ENCODE assay signal across 1 cellular context in the genomic region with DNA sequence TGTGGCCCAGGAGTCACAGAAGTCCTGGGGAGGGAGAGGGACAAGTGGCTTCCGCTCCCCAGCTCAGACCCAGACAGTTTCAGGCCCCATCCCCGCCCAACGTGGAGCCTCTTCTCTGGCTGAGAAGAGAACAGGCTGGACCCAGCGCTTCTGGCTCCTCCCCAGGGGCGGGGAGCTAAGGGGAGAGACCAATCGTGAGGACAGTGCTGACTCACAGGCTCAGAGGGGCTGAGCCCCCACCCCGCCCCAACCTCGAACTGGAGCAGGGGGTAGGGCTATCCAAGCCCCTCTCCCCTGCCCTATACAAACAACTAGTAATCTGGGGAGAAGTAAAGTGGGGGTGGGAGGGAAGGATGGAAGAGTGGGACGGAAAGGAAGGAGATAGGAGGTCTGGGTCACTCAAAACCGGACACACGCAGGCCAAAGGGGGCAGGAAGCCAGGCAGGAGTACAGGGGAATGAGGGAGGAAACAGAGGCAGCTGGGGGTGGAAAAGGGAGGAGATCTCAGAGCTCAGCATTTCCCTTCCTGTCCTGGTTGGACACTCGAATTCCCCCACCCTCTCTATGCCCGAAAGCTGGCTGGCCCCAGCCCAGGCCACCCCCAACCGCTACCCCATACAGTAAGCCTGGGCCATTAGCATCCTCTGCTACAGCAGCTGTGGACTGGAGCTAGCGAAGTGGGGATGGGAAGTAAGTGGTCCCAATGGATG.
A peak's percentile ranks its signal among the peaks of the same experiment; 100 is the strongest.
TF ChIP-seq lines count a peak whose summit lies in the region.

A gene with protein sequence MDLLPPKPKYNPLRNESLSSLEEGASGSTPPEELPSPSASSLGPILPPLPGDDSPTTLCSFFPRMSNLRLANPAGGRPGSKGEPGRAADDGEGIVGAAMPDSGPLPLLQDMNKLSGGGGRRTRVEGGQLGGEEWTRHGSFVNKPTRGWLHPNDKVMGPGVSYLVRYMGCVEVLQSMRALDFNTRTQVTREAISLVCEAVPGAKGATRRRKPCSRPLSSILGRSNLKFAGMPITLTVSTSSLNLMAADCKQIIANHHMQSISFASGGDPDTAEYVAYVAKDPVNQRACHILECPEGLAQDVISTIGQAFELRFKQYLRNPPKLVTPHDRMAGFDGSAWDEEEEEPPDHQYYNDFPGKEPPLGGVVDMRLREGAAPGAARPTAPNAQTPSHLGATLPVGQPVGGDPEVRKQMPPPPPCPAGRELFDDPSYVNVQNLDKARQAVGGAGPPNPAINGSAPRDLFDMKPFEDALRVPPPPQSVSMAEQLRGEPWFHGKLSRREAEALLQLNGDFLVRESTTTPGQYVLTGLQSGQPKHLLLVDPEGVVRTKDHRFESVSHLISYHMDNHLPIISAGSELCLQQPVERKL (minus strand): TSS at position 117 of the 710 bp plus-strand sequence. CDS start 221 bp downstream, outside the sequence.

TF ChIP-seq in A549, 52 proteins besides CTCF, POLR2A, EP300 and RAD21 (continued from another document):
- no peak for TF ChIP-seq PHF8 (IDR thresholded peaks at IDR 0.05; ENCODE audit: borderline replicate concordance, low read depth)
- TF ChIP-seq, protein P1, sequence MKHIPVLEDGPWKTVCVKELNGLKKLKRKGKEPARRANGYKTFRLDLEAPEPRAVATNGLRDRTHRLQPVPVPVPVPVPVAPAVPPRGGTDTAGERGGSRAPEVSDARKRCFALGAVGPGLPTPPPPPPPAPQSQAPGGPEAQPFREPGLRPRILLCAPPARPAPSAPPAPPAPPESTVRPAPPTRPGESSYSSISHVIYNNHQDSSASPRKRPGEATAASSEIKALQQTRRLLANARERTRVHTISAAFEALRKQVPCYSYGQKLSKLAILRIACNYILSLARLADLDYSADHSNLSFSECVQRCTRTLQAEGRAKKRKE (CRISPR knock-in tag; IDR thresholded peaks at IDR 0.05; ENCODE audit: low read depth): no peak
- TF ChIP-seq, protein P2, sequence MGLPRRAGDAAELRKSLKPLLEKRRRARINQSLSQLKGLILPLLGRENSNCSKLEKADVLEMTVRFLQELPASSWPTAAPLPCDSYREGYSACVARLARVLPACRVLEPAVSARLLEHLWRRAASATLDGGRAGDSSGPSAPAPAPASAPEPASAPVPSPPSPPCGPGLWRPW (IDR thresholded peaks at IDR 0.05): no peak
- TF ChIP-seq FOXS1 (CRISPR knock-in tag; IDR thresholded peaks at IDR 0.05): no peak
- no peak for TF ChIP-seq RFX5 (IDR thresholded peaks at IDR 0.05)
- 0 out of 2 replicates have a peak, but pooled peaks have one; percentile 32 for TF ChIP-seq EHF (CRISPR knock-in tag; IDR thresholded peaks at IDR 0.05)
- no peak for TF ChIP-seq FOSB (CRISPR knock-in tag; IDR thresholded peaks at IDR 0.05)
- TF ChIP-seq ZNF302 (CRISPR knock-in tag; IDR thresholded peaks at IDR 0.05): no peak
- TF ChIP-seq, protein P3, sequence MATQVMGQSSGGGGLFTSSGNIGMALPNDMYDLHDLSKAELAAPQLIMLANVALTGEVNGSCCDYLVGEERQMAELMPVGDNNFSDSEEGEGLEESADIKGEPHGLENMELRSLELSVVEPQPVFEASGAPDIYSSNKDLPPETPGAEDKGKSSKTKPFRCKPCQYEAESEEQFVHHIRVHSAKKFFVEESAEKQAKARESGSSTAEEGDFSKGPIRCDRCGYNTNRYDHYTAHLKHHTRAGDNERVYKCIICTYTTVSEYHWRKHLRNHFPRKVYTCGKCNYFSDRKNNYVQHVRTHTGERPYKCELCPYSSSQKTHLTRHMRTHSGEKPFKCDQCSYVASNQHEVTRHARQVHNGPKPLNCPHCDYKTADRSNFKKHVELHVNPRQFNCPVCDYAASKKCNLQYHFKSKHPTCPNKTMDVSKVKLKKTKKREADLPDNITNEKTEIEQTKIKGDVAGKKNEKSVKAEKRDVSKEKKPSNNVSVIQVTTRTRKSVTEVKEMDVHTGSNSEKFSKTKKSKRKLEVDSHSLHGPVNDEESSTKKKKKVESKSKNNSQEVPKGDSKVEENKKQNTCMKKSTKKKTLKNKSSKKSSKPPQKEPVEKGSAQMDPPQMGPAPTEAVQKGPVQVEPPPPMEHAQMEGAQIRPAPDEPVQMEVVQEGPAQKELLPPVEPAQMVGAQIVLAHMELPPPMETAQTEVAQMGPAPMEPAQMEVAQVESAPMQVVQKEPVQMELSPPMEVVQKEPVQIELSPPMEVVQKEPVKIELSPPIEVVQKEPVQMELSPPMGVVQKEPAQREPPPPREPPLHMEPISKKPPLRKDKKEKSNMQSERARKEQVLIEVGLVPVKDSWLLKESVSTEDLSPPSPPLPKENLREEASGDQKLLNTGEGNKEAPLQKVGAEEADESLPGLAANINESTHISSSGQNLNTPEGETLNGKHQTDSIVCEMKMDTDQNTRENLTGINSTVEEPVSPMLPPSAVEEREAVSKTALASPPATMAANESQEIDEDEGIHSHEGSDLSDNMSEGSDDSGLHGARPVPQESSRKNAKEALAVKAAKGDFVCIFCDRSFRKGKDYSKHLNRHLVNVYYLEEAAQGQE (IDR thresholded peaks at IDR 0.05): no peak
- 0 out of 2 replicates have a peak, but pooled peaks have one; percentile 42 for TF ChIP-seq TFCP2L1 (CRISPR knock-in tag; IDR thresholded peaks at IDR 0.05)
- TF ChIP-seq MAFK (IDR thresholded peaks at IDR 0.05; ENCODE audit: partially characterized antibody): peak; percentile 63
- TF ChIP-seq MAZ (IDR thresholded peaks at IDR 0.05; ENCODE audit: borderline replicate concordance, low read depth, low read length): peak; percentile 83; the same call in 1 of the 2 replicates
- TF ChIP-seq CHD4 (IDR thresholded peaks at IDR 0.05; ENCODE audit: borderline replicate concordance): no peak
- TF ChIP-seq, protein P4, sequence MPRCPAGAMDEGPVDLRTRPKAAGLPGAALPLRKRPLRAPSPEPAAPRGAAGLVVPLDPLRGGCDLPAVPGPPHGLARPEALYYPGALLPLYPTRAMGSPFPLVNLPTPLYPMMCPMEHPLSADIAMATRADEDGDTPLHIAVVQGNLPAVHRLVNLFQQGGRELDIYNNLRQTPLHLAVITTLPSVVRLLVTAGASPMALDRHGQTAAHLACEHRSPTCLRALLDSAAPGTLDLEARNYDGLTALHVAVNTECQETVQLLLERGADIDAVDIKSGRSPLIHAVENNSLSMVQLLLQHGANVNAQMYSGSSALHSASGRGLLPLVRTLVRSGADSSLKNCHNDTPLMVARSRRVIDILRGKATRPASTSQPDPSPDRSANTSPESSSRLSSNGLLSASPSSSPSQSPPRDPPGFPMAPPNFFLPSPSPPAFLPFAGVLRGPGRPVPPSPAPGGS (IDR thresholded peaks at IDR 0.05): peak; percentile 79; the same call in 2 of the 3 replicates
- 0 out of 2 replicates have a peak, but pooled peaks have one; percentile 11 for TF ChIP-seq GATA3 (IDR thresholded peaks at IDR 0.05; ENCODE audit: borderline replicate concordance)
- no peak for TF ChIP-seq CEBPB (IDR thresholded peaks at IDR 0.05)
- TF ChIP-seq SREBF2 (IDR thresholded peaks at IDR 0.05): no peak
- 0 out of 2 replicates have a peak, but pooled peaks have one; percentile 14 for TF ChIP-seq HOXB5 (CRISPR knock-in tag; IDR thresholded peaks at IDR 0.05)
- 0 out of 2 replicates have a peak, but pooled peaks have one; percentile 23 for TF ChIP-seq FOSL2 (IDR thresholded peaks at IDR 0.05)
- peak; percentile 81 for TF ChIP-seq FOSL2 (CRISPR knock-in tag; IDR thresholded peaks at IDR 0.05)
- no peak for TF ChIP-seq HOXB13 (CRISPR knock-in tag; IDR thresholded peaks at IDR 0.05; ENCODE audit: low read depth)
- TF ChIP-seq SMC3 (IDR thresholded peaks at IDR 0.05): no peak
- peak; percentile 28; the same call in 1 of the 2 replicates for TF ChIP-seq HEYL (CRISPR knock-in tag; IDR thresholded peaks at IDR 0.05)
- no peak for TF ChIP-seq ZFP36 (IDR thresholded peaks at IDR 0.05; ENCODE audit: borderline replicate concordance, partially characterized antibody)
- TF ChIP-seq RNF2 (IDR thresholded peaks at IDR 0.05; ENCODE audit: borderline replicate concordance, low read depth): no peak
- no peak for TF ChIP-seq CBX8 (IDR thresholded peaks at IDR 0.05)
- TF ChIP-seq KDM5A (IDR thresholded peaks at IDR 0.05): no peak
